36 cellular contexts compared by ENCODE assay signal in the genomic region with DNA sequence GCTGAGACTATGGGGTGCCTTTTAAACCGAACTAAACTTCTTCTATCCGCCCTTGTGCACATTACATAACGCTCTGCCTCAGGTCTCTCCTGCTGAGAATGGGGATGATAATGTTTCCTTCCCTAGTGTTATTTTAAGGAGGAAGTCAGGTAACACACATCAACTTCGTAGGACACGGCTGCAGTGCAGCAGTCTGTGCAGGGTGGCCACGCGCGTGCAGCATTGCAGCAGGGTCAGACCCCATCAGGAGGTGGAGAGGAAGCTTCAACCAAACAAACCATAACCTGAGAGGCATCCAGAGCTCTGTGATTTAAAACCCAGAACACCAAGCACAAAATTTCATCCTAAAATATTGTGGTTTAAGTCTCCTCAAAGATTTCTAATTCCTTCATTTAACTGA. TPM values are rescaled to one million over a fixed set of nuclear protein-coding genes. Genes with fewer than 3 reads are reported as not detected.
"Had no signal": no experiment of that assay in that cellular context is flagged by ENCODE, and none has a peak within 500 bp of the region (broad histone marks: within the 10 kb centered on the region; RNA-seq: fewer than 3 reads in every experiment).

No MANE protein-coding gene starts in this region.

- DNase-seq: Karpas-422, Kasumi-1, MG63, MM.1S, MV-4-11, NCI-H1048, NCI-H1092, NCI-H1092 treated with DMSO at 0.1 percent for 48 hours, NCI-H1105, NCI-H1105 treated with DMSO at 0.1 percent for 48 hours, NCI-H1417, NCI-H1417 treated with DMSO at 0.1 percent for 48 hours, NCI-H1436, NCI-H1436 treated with DMSO at 0.1 percent for 48 hours, NCI-H146, NCI-H1694, NCI-H1694 treated with DMSO at 0.1 percent for 48 hours, NCI-H187, NCI-H187 treated with DMSO at 0.1 percent for 48 hours, NCI-H1930, NCI-H2029, NCI-H2029 treated with DMSO at 0.1 percent for 48 hours, NCI-H2081, NCI-H2081 treated with DMSO at 0.1 percent for 48 hours, NCI-H2107, NCI-H2171, NCI-H2171 treated with DMSO at 0.1 percent for 48 hours, NCI-H2227 treated with DMSO at 0.1 percent for 48 hours, NCI-H226, NCI-H345, NCI-H446, NCI-H446 treated with DMSO at 0.1 percent for 48 hours, NCI-H510A had no signal

RNA-seq across cellular contexts. Expression of a gene that starts 50.6 kb away (rescaled TPM):
- total RNA-seq: M059J, MCF 10A, NCI-H460 had no signal
